ENCODE assay signal across 17 cellular contexts in the genomic region with DNA sequence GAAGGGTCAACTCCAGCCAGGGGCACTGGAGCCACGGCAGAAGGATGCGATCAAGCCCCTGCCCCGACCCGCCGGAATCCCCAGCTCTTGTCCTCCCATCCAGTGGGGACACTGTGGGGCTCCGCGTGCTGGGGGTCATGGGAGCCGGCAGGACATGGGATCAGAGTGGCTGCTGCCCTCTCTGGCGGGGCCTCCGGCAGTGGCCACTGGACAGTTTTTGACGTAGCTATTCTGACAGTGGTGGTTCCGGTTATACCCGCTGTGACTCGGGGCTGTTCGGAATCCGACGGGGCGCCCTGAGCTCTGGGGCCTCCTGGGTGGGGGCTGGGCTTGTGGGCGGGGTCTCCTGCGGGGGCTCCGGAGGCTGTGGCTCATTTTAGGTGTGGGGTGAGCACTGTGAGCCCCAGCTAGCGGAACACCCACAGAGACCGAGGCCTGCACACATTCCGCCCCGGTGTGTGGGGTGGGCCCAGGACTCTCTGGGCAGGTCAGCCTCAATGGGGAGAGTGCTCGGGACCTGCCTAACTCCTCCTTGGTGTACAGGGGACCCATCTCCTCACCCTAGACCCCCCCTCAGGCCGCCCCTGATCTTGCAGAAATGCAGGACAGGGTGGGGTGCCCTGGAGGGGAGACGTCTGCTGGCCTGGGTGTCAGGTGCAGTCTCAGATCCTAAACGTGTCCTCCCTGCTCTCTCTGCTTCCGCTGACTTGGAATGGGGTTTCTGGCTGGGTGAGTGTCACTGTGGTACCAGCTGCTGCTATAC.
"Had no signal": no experiment of that assay in that cellular context is flagged by ENCODE, and none has a peak within 500 bp of the region (broad histone marks: within the 10 kb centered on the region; RNA-seq: fewer than 3 reads in every experiment).

No MANE protein-coding gene starts in this region.

- H3K36me3 ChIP-seq: neutrophil, tibial artery, upper lobe of left lung, vagina had no signal

- H3K9me3 ChIP-seq: neutrophil, tibial artery, upper lobe of left lung, vagina had no signal

- ATAC-seq: left colon; naive thymus-derived CD8-positive, alpha-beta T cell had no signal

- H3K79me2 ChIP-seq: hepatocyte had no signal

- H3K36me3 Mint-ChIP-seq: naive thymus-derived CD8-positive, alpha-beta T cell had no signal

- H3K4me1 ChIP-seq: tibial artery, upper lobe of left lung, vagina had no signal

- H3K27ac Mint-ChIP-seq: dendritic cell treated with granulocyte-macrophage colony-stimulating factor and Interleukin-4, amounts not matched to agents 40 ng/mL and 50 ng/mL, for 4 days; stimulated activated naive CD8-positive, alpha-beta T cell treated with anti-CD3 and anti-CD28 coated beads, Interleukin-15, Interleukin-2, amounts not matched to agents 100 ng/mL and 50 ng/mL, for 24 hours had no signal

- FAIRE-seq: colon, endothelial cell of umbilical vein, small intestine had no signal

- H3K27me3 Mint-ChIP-seq: stimulated activated naive CD8-positive, alpha-beta T cell treated with anti-CD3 and anti-CD28 coated beads, Interleukin-15, Interleukin-2, amounts not matched to agents 100 ng/mL and 50 ng/mL, for 24 hours had no signal

- H3K9me3 Mint-ChIP-seq: dendritic cell treated with granulocyte-macrophage colony-stimulating factor and Interleukin-4, amounts not matched to agents 40 ng/mL and 50 ng/mL, for 4 days; naive thymus-derived CD8-positive, alpha-beta T cell; stimulated activated naive CD8-positive, alpha-beta T cell treated with anti-CD3 and anti-CD28 coated beads, Interleukin-15, Interleukin-2, amounts not matched to agents 100 ng/mL and 50 ng/mL, for 24 hours had no signal

- H2AFZ ChIP-seq: hepatocyte had no signal

- H3K27ac ChIP-seq: hepatocyte, neutrophil, tibial artery, upper lobe of left lung, vagina had no signal

- DNase-seq: erythroblast; foreskin melanocyte; head of caudate nucleus; left colon; naive thymus-derived CD8-positive, alpha-beta T cell; small intestine; stimulated activated CD4-positive, alpha-beta T cell treated with anti-CD3 and anti-CD28 coated beads, Interleukin-12 subunit alpha, Interleukin-12 subunit beta, amount 100 ng/mL, for 4 hours; stimulated activated CD4-positive, alpha-beta T cell treated with anti-CD3 and anti-CD28 coated beads, Interleukin-2, amount 100 ng/mL, for 48 hours; tibial artery had no signal

- H3K4me3 ChIP-seq: hepatocyte, tibial artery, upper lobe of left lung, vagina had no signal

- H3K4me2 ChIP-seq: hepatocyte had no signal

- H3K27me3 ChIP-seq: hepatocyte, upper lobe of left lung, vagina had no signal

- H3K4me3 Mint-ChIP-seq: dendritic cell treated with granulocyte-macrophage colony-stimulating factor and Interleukin-4, amounts not matched to agents 40 ng/mL and 50 ng/mL, for 4 days; stimulated activated naive CD8-positive, alpha-beta T cell treated with anti-CD3 and anti-CD28 coated beads, Interleukin-15, Interleukin-2, amounts not matched to agents 100 ng/mL and 50 ng/mL, for 24 hours had no signal
